Comparison of ENCODE assay signal across 8 cellular contexts in the genomic region with DNA sequence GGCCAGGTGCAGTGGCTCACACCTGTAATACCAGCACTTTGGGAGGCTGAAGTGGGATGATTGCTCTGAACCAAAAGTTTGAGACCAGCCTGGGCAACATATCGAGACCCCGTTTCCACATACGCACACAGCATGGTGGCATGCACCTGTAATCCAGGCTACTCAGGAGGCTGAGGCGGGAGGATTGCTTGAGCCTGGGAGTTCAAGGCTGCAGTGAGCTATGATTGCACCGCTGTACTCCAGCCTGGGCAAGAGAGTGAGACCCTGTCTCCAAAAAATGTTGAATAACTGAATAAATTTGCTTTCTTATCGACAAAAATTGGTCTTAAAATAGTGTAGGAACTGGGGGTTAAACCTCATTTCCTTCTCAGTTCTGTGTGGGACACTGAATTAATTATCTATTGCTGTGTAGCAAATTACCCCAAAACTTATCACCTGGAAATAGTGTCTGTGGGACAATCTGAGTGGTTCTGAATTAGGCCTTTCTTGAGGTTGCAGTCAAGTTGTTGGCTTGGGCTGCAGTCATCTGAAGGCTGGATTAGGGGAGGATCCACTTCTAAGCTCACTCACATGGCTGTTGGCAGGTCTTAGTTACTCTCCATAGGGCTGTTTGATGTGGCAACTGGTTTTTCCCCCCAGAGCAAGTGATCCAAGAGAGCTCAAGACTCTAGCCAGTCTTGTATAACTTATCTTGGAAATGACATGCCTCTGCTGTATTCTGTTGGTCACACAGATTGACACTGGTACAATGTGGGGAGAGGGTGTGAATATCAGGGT. TPM values are rescaled to one million over a fixed set of nuclear protein-coding genes. Genes with fewer than 3 reads are reported as not detected.
A peak's percentile ranks its signal among the peaks of the same experiment; 100 is the strongest.
DNase-seq lines count a peak whose midpoint lies in the region; TF ChIP-seq lines count a peak whose summit lies in the region.

No MANE protein-coding gene starts in this region.

- H3K27me3 Mint-ChIP-seq in CD4-positive, alpha-beta memory T cell = no peaks in the 10 kb centered on the region
- H3K27me3 Mint-ChIP-seq in neural crest cell (ENCODE audit: low read depth) = no peaks in the 10 kb centered on the region

- H3K27me3 ChIP-seq in CD4-positive, alpha-beta memory T cell (ENCODE audit: insufficient read depth, low read length) = no peaks in the 10 kb centered on the region
- H3K27me3 ChIP-seq in colonic mucosa (no peaks in the 10 kb centered on the region), esophagus squamous epithelium (no peaks in the 10 kb centered on the region)

- H3K9ac ChIP-seq in colonic mucosa (ENCODE audit: low read depth in 2 of 2, low read length in 2 of 2) = peak overlapping the region in 1 of 2 donors; percentile 96

- no peak for TF ChIP-seq CTCF in colonic mucosa (IDR thresholded peaks at IDR 0.05)
- no peak for TF ChIP-seq CTCF in neural crest cell (conservative IDR thresholded peaks at IDR 0.05)
- no peak for TF ChIP-seq CTCF in esophagus squamous epithelium (IDR thresholded peaks at IDR 0.05)

- peak overlapping the region; percentile 68 to 91 (median 88) for H3K4me3 Mint-ChIP-seq in CD4-positive, alpha-beta memory T cell
- H3K4me3 Mint-ChIP-seq in neural crest cell = peak overlapping the region; percentile 94

- no peak overlapping the region for H3K27ac ChIP-seq in CD4-positive, alpha-beta memory T cell (ENCODE audit: low read depth, low read length)
- H3K27ac ChIP-seq in colonic mucosa (no peak overlapping the region), esophagus squamous epithelium (no peak overlapping the region)

- CTCF ChIA-PET in CD4-positive, alpha-beta memory T cell (lab: Charles Lee; ENCODE audit: partially characterized antibody) = interaction anchor here (0.9 kb wide), 1 partner anchor 40 kb away, joined by 4 read pairs; no protein-coding TSS in a partner anchor

- no peaks in the 10 kb centered on the region for H3K9me3 Mint-ChIP-seq in CD4-positive, alpha-beta memory T cell
- no peaks in the 10 kb centered on the region for H3K9me3 Mint-ChIP-seq in neural crest cell

- POLR2A ChIA-PET in CD4-positive, alpha-beta memory T cell (lab: Charles Lee; ENCODE audit: partially characterized antibody) = interaction anchor here (1.5 to 5.3 kb wide), 4 partner anchors 34 to 1269 kb away, joined by 4 to 63 read pairs (median 8); a partner anchor contains a TSS

- H3K27ac Mint-ChIP-seq in CD4-positive, alpha-beta memory T cell = peak overlapping the region in 6 of 7 donors; percentile 9 to 92 (median 82)
- H3K27ac Mint-ChIP-seq in neural crest cell (ENCODE audit: unreplicated experiment) = no peak overlapping the region

- peaks cover 80% of the 10 kb centered on the region for H3K4me1 ChIP-seq in CD4-positive, alpha-beta memory T cell (ENCODE audit: insufficient read depth, low read length)
- H3K4me1 ChIP-seq in colonic mucosa (peaks cover 28% of the 10 kb centered on the region), esophagus squamous epithelium (peaks cover 29 to 77% (median 47%) of the 10 kb centered on the region in 3 donors)

- no peak for DNase-seq in CD4-positive, alpha-beta memory T cell
- peak; percentile 21 for DNase-seq in M059J (ENCODE audit: low read depth)
- no peak for DNase-seq in colonic mucosa
- DNase-seq in neural crest cell (ENCODE audit: low read depth, low spot score) = no peak
- no peak for DNase-seq in esophagus squamous epithelium (lab: John Stamatoyannopoulos, UW)
- no peak for DNase-seq in NCI-H187 (lab: John Stamatoyannopoulos, UW)
- no peak for DNase-seq in stimulated activated CD4-positive, alpha-beta T cell treated with anti-CD3 and anti-CD28 coated beads, Interleukin-4, amount 100 ng/mL, for 4 hours
- DNase-seq in AG20443 (ENCODE audit: low spot score) = no peak

- no peak for TF ChIP-seq POLR2A in esophagus squamous epithelium (IDR thresholded peaks at IDR 0.05)

- intact Hi-C loops in CD4-positive, alpha-beta memory T cell (cut with micrococcal nuclease) = loop anchor here (5.0 to 10.0 kb wide), 3 partner anchors 420 to 1118 kb away; a partner anchor contains a TSS
- intact Hi-C loops in colonic mucosa (cut with DNase I) = no loop called here
- intact Hi-C loops in esophagus squamous epithelium (cut with DNase I) = no loop called here

- H3K4me1 Mint-ChIP-seq in CD4-positive, alpha-beta memory T cell = peaks cover 58 to 84% (median 72%) of the 10 kb centered on the region in 4 donors
- peaks cover 60% of the 10 kb centered on the region for H3K4me1 Mint-ChIP-seq in neural crest cell

- no peaks in the 10 kb centered on the region for H3K36me3 ChIP-seq in CD4-positive, alpha-beta memory T cell (ENCODE audit: insufficient read depth, low read length)
- H3K36me3 ChIP-seq in colonic mucosa (no peaks in the 10 kb centered on the region), esophagus squamous epithelium (no peaks in the 10 kb centered on the region)

- H3K36me3 Mint-ChIP-seq in CD4-positive, alpha-beta memory T cell = peaks cover 0 to 5% of the 10 kb centered on the region in 2 donors
- H3K36me3 Mint-ChIP-seq in neural crest cell (ENCODE audit: low read depth) = no peaks in the 10 kb centered on the region

- no peaks in the 10 kb centered on the region for H3K9me3 ChIP-seq in CD4-positive, alpha-beta memory T cell (ENCODE audit: control insufficient read depth in 1 of 2, low read length in 2 of 2)
- H3K9me3 ChIP-seq in colonic mucosa = no peaks in the 10 kb centered on the region
- H3K9me3 ChIP-seq in esophagus squamous epithelium = no peaks in the 10 kb centered on the region

- WGBS in esophagus squamous epithelium, 2 donors = 76 to 79% methylated on average over 5 to 6 of the region's 6 CpGs

- H3K4me3 ChIP-seq in CD4-positive, alpha-beta memory T cell (ENCODE audit: low read length in 2 of 2) = no peak overlapping the region
- H3K4me3 ChIP-seq in colonic mucosa (peak overlapping the region; percentile 79), esophagus squamous epithelium (peak overlapping the region in 2 of 4 donors; percentile 92 to 97)

RNA-seq across cellular contexts. Expression of a gene that starts 2.0 kb away (rescaled TPM):
- total RNA-seq in CD4-positive, alpha-beta memory T cell = 10 to 100 TPM; 10.8 to 10.9 TPM
- polyA plus RNA-seq in CD4-positive, alpha-beta memory T cell = 1 to 10 TPM in 1 of 2 donors, under 1 TPM in 1; 0.73 to 3.9 TPM
- 5.7 and 11.0 TPM in 2 replicates for total RNA-seq in M059J (2014; rRNA removed; shearing (Covaris generic))
- 10 to 100 TPM; 17.1 to 30.3 TPM for total RNA-seq in colonic mucosa
- total RNA-seq in neural crest cell = 14.5 and 15.5 TPM in 2 replicates
- 10 to 100 TPM in 1 of 4 donors, 1 to 10 TPM in 3; 4.8 to 10.2 (median 9.3) TPM for total RNA-seq in esophagus squamous epithelium

RNA-seq across cellular contexts. Expression of a gene that starts 34.6 kb away (rescaled TPM):
- 10 to 100 TPM; 25.2 to 33.4 TPM for total RNA-seq in CD4-positive, alpha-beta memory T cell
- 10 to 100 TPM; 43.0 to 44.6 TPM for polyA plus RNA-seq in CD4-positive, alpha-beta memory T cell
- total RNA-seq in M059J (2014; rRNA removed; shearing (Covaris generic)) = 43.7 and 45.4 TPM in 2 replicates
- total RNA-seq in colonic mucosa = 10 to 100 TPM; 26.1 to 36.1 TPM
- total RNA-seq in neural crest cell = 37.7 and 43.6 TPM in 2 replicates
- total RNA-seq in esophagus squamous epithelium = 10 to 100 TPM in 3 of 4 donors, 1 to 10 TPM in 1; 8.1 to 14.9 (median 12.5) TPM
